8 cellular contexts compared by ENCODE assay signal in the genomic region with DNA sequence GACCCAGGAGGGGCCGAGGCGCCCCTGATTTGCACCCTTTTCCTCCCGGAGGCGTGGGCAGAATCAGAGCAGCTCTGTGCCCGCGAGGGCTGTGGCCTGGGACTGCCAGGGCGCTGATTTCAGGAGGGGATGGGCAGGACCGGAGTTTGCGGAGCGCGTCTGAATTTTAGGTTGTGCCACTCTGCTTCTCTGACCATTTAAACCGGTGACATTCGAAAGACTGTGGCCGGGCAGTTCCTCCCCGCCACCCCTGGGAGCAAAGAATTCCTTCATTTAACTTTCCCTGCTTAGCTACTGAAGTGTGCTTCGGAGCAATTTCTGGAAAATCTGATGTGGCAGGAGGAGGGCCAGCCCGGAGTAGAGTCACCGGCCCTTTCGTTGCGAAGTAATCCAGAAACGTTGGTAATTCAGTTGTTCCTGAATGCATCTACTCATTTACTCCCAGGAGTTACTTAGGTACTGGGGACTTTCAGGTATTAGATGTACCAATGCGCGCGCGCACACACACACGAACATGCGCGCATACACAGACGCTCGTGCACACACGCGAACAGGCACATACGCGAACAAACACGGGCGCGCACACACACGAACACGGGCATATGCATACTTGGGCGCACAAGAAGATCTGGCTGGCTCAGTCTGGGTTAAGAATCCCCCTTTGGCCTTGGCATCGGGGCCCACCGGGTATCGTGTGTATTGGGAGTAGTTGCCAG. TPM values are rescaled to one million over a fixed set of nuclear protein-coding genes. Genes with fewer than 3 reads are reported as not detected.
DNase-seq lines count a peak whose midpoint lies in the region; ATAC-seq and TF ChIP-seq lines count a peak whose summit lies in the region.

No MANE protein-coding gene starts in this region.

- no peaks in the 10 kb centered on the region for H4K20me1 ChIP-seq in neural progenitor cell (ENCODE audit: low read depth)

- H2AFZ ChIP-seq in neural progenitor cell (replicated peaks): peak overlapping the region; percentile 99

- TF ChIP-seq EP300 in gastroesophageal sphincter (IDR thresholded peaks at IDR 0.05): no peak

- peak overlapping the region; percentile 30 for H3K27ac Mint-ChIP-seq in activated T-helper 17 cell treated with anti-CD3 and anti-CD28 coated beads, Interleukin-2, amount 50 U/mL, for 72 hours
- H3K27ac Mint-ChIP-seq in neural progenitor cell: no peak overlapping the region

- no peaks in the 10 kb centered on the region for H3K36me3 Mint-ChIP-seq in activated T-helper 17 cell treated with anti-CD3 and anti-CD28 coated beads, Interleukin-2, amount 50 U/mL, for 72 hours (ENCODE audit: low read depth)
- no peaks in the 10 kb centered on the region for H3K36me3 Mint-ChIP-seq in neural progenitor cell

- no peaks in the 10 kb centered on the region for H3F3A ChIP-seq in neural progenitor cell (ENCODE audit: low read depth)

- H3K4me2 ChIP-seq in neural progenitor cell: peak overlapping the region; percentile 97

- no peaks in the 10 kb centered on the region for H3K79me2 ChIP-seq in neural progenitor cell (ENCODE audit: low read depth)

- peak overlapping the region in 3 of 4 donors; percentile 50 to 71 (median 70) for H3K27ac ChIP-seq in gastroesophageal sphincter
- no peak overlapping the region for H3K27ac ChIP-seq in neural progenitor cell

- no peaks in the 10 kb centered on the region for H3K9me3 Mint-ChIP-seq in activated T-helper 17 cell treated with anti-CD3 and anti-CD28 coated beads, Interleukin-2, amount 50 U/mL, for 72 hours
- no peaks in the 10 kb centered on the region for H3K9me3 Mint-ChIP-seq in neural progenitor cell

- peak; percentile 56 for ATAC-seq in activated T-helper 17 cell treated with anti-CD3 and anti-CD28 coated beads, Interleukin-2, amount 50 U/mL, for 72 hours (replicated peaks)
- ATAC-seq in gastroesophageal sphincter: peak; percentile 32
- ATAC-seq in HG02973 (IDR thresholded peaks at IDR 0.05; ENCODE audit: unreplicated experiment): no peak

- H3K4me1 ChIP-seq in gastroesophageal sphincter (peaks cover 0 to 22% (median 13%) of the 10 kb centered on the region in 3 donors), neural progenitor cell (no peaks in the 10 kb centered on the region)

- peak overlapping the region; percentile 26 for H3K9ac ChIP-seq in neural progenitor cell

- peak overlapping the region; percentile 73 for H3K4me3 Mint-ChIP-seq in activated T-helper 17 cell treated with anti-CD3 and anti-CD28 coated beads, Interleukin-2, amount 50 U/mL, for 72 hours
- H3K4me3 Mint-ChIP-seq in neural progenitor cell: peak overlapping the region; percentile 85

- POLR2A ChIA-PET in HEK293T (lab: Yijun Ruan, JAX): no interaction called here

- no peak for TF ChIP-seq POLR2A in gastroesophageal sphincter (IDR thresholded peaks at IDR 0.05)

- H3K4me1 Mint-ChIP-seq in activated T-helper 17 cell treated with anti-CD3 and anti-CD28 coated beads, Interleukin-2, amount 50 U/mL, for 72 hours: peaks cover 9% of the 10 kb centered on the region
- H3K4me1 Mint-ChIP-seq in neural progenitor cell: peaks cover 6% of the 10 kb centered on the region

- H3K27me3 ChIP-seq in gastroesophageal sphincter: peaks cover 49% of the 10 kb centered on the region
- peaks cover 59% of the 10 kb centered on the region for H3K27me3 ChIP-seq in neural progenitor cell

- H3K36me3 ChIP-seq in gastroesophageal sphincter (no peaks in the 10 kb centered on the region), neural progenitor cell (no peaks in the 10 kb centered on the region)

- H3K27me3 Mint-ChIP-seq in activated T-helper 17 cell treated with anti-CD3 and anti-CD28 coated beads, Interleukin-2, amount 50 U/mL, for 72 hours: peaks cover 42% of the 10 kb centered on the region
- peaks cover 14% of the 10 kb centered on the region for H3K27me3 Mint-ChIP-seq in neural progenitor cell (ENCODE audit: insufficient read depth, low read depth)

- CTCF ChIA-PET in HEK293T (lab: Yijun Ruan, JAX): interaction anchor here (0.7 kb wide), 1 partner anchor 13 kb away, joined by 3 read pairs; no protein-coding TSS in a partner anchor

- H3K4me3 ChIP-seq in gastroesophageal sphincter (peak overlapping the region; percentile 11 to 68), neural progenitor cell (peak overlapping the region; percentile 80)

- H3K9me3 ChIP-seq in gastroesophageal sphincter: no peaks in the 10 kb centered on the region
- no peaks in the 10 kb centered on the region for H3K9me3 ChIP-seq in neural progenitor cell (ENCODE audit: low read depth)

- TF ChIP-seq CTCF in gastroesophageal sphincter (IDR thresholded peaks at IDR 0.05): no peak
- TF ChIP-seq CTCF in neural progenitor cell (IDR thresholded peaks at IDR 0.05): no peak

- WGBS in gastroesophageal sphincter (ENCODE audit: low coverage in 1 of 2), 2 donors: 0 to 4% methylated on average over 7 to 9 of the region's 43 CpGs

- peak; percentile 15 for DNase-seq in COR-L47 (lab: John Stamatoyannopoulos, UW)
- peak; percentile 32 for DNase-seq in HuH-7 (ENCODE audit: low spot score)
- peak; percentile 61 for DNase-seq in neural progenitor cell (ENCODE audit: low spot score)
- no peak for DNase-seq in SKM-1 (lab: John Stamatoyannopoulos, UW; ENCODE audit: unreplicated experiment)
- DNase-seq in HEK293T (ENCODE audit: extremely low spot score): no peak

TF ChIP-seq in HEK293T, 16 proteins besides CTCF, POLR2A, EP300 and RAD21:
- TF ChIP-seq NFRKB (IDR thresholded peaks at IDR 0.05): no peak
- no peak for TF ChIP-seq SP1 (IDR thresholded peaks at IDR 0.05)
- TF ChIP-seq ARNT (IDR thresholded peaks at IDR 0.05): no peak

RNA-seq across cellular contexts. Expression of a gene that starts 0.6 kb away (rescaled TPM):
- not detected for total RNA-seq in activated T-helper 17 cell treated with anti-CD3 and anti-CD28 coated beads, Interleukin-2, amount 50 U/mL, for 72 hours
- total RNA-seq in gastroesophageal sphincter: 1 to 10 TPM in 1 of 4 donors, under 1 TPM in 3; 0.23 to 1.2 (median 0.77) TPM
- total RNA-seq in neural progenitor cell (ENCODE audit: low replicate concordance): 0.06 and 0.07 TPM in 2 replicates

RNA-seq across cellular contexts. Expression of a gene that starts 42.5 kb away (rescaled TPM):
- 10 to 100 TPM; 22.2 to 23.9 TPM for total RNA-seq in activated T-helper 17 cell treated with anti-CD3 and anti-CD28 coated beads, Interleukin-2, amount 50 U/mL, for 72 hours
- total RNA-seq in gastroesophageal sphincter: 10 to 100 TPM; 13.2 to 17.8 (median 14.1) TPM
- total RNA-seq in neural progenitor cell (ENCODE audit: low replicate concordance): 32.1 and 44.0 TPM in 2 replicates

Comparison
In these comparisons a context has a peak if more than half of its experiments do, and no peak if none do; other contexts are left out.
1. DNase-seq: peak in COR-L47 (single experiment), HuH-7 (single experiment) and neural progenitor cell (single experiment); none in SKM-1 (single experiment) and HEK293T (single experiment).